Comparison of ENCODE assay signal across 1 cellular context in genomic region chr6:44257007-44257752, GRCh38.
TF ChIP-seq lines count a peak whose summit lies in the region.

Gene SLC35B2 (minus strand): TSS chr6:44257528. CDS start chr6:44257410, 118 bp downstream.

TF ChIP-seq in K562, 482 proteins besides CTCF, POLR2A, EP300 and RAD21 (continued from another document and continues in another):
- TF ChIP-seq RERE (CRISPR knock-in tag; IDR thresholded peaks at IDR 0.05; ENCODE audit: borderline replicate concordance) (0 out of 2 replicates have a peak, but pooled peaks have one; percentile 80), ZBTB12 (CRISPR knock-in tag; IDR thresholded peaks at IDR 0.05) (no peak), E2F8 (IDR thresholded peaks at IDR 0.05; ENCODE audit: low read depth, partially characterized antibody) (no peak), KLF13 (tag; IDR thresholded peaks at IDR 0.05; ENCODE audit: borderline replicate concordance, low read depth) (peak; percentile 70; the same call in 1 of the 2 replicates), NFIX (CRISPR knock-in tag; IDR thresholded peaks at IDR 0.05; ENCODE audit: low read depth) (no peak), NFYB (IDR thresholded peaks at IDR 0.05; ENCODE audit: extremely low read depth, insufficient read length) (no peak), RCOR1 (IDR thresholded peaks at IDR 0.05; ENCODE audit: borderline replicate concordance in 1 of 2, low read depth in 2 of 2, low read length in 2 of 2) (peak in 1 of 2 experiments; percentile 39; a peak in 2 of 4 replicates), RBM15 (IDR thresholded peaks at IDR 0.05; ENCODE audit: insufficient read depth, low read length) (no peak), CHD7 (IDR thresholded peaks at IDR 0.05; ENCODE audit: low read depth, low read length) (no peak), GATAD2B (IDR thresholded peaks at IDR 0.05; ENCODE audit: borderline replicate concordance) (peak; percentile 97), E2F3 (CRISPR knock-in tag; IDR thresholded peaks at IDR 0.05) (no peak), KDM1A (IDR thresholded peaks at IDR 0.05) (no peak), ZNF41 (CRISPR knock-in tag; conservative IDR thresholded peaks at IDR 0.05) (no peak), SMAD4 (CRISPR knock-in tag; conservative IDR thresholded peaks at IDR 0.05) (peak; percentile 75; the same call in 1 of the 2 replicates), MTA2 (IDR thresholded peaks at IDR 0.05; ENCODE audit: low read depth) (no peak), U2AF1 (optimal IDR thresholded peaks at IDR 0.05; ENCODE audit: low read depth, low read length) (peak; percentile 62), THRA (IDR thresholded peaks at IDR 0.05) (no peak)
- TF ChIP-seq, protein P1, sequence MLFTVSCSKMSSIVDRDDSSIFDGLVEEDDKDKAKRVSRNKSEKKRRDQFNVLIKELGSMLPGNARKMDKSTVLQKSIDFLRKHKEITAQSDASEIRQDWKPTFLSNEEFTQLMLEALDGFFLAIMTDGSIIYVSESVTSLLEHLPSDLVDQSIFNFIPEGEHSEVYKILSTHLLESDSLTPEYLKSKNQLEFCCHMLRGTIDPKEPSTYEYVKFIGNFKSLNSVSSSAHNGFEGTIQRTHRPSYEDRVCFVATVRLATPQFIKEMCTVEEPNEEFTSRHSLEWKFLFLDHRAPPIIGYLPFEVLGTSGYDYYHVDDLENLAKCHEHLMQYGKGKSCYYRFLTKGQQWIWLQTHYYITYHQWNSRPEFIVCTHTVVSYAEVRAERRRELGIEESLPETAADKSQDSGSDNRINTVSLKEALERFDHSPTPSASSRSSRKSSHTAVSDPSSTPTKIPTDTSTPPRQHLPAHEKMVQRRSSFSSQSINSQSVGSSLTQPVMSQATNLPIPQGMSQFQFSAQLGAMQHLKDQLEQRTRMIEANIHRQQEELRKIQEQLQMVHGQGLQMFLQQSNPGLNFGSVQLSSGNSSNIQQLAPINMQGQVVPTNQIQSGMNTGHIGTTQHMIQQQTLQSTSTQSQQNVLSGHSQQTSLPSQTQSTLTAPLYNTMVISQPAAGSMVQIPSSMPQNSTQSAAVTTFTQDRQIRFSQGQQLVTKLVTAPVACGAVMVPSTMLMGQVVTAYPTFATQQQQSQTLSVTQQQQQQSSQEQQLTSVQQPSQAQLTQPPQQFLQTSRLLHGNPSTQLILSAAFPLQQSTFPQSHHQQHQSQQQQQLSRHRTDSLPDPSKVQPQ (CRISPR knock-in tag; IDR thresholded peaks at IDR 0.05; ENCODE audit: borderline replicate concordance), result peak; percentile 93
- TF ChIP-seq, protein P2, sequence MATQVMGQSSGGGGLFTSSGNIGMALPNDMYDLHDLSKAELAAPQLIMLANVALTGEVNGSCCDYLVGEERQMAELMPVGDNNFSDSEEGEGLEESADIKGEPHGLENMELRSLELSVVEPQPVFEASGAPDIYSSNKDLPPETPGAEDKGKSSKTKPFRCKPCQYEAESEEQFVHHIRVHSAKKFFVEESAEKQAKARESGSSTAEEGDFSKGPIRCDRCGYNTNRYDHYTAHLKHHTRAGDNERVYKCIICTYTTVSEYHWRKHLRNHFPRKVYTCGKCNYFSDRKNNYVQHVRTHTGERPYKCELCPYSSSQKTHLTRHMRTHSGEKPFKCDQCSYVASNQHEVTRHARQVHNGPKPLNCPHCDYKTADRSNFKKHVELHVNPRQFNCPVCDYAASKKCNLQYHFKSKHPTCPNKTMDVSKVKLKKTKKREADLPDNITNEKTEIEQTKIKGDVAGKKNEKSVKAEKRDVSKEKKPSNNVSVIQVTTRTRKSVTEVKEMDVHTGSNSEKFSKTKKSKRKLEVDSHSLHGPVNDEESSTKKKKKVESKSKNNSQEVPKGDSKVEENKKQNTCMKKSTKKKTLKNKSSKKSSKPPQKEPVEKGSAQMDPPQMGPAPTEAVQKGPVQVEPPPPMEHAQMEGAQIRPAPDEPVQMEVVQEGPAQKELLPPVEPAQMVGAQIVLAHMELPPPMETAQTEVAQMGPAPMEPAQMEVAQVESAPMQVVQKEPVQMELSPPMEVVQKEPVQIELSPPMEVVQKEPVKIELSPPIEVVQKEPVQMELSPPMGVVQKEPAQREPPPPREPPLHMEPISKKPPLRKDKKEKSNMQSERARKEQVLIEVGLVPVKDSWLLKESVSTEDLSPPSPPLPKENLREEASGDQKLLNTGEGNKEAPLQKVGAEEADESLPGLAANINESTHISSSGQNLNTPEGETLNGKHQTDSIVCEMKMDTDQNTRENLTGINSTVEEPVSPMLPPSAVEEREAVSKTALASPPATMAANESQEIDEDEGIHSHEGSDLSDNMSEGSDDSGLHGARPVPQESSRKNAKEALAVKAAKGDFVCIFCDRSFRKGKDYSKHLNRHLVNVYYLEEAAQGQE (CRISPR knock-in tag; IDR thresholded peaks at IDR 0.05; ENCODE audit: low read depth), result peak; percentile 19; the same call in 1 of the 2 replicates
